In genomic region chr12:77477907-77478533, GRCh38 we compare ENCODE assay signal across 2 cellular contexts.
A peak's percentile ranks its signal among the peaks of the same experiment; 100 is the strongest.
TF ChIP-seq lines count a peak whose summit lies in the region.

No MANE protein-coding gene starts in this region.

TF ChIP-seq in GM23338, 12 proteins besides CTCF, POLR2A, EP300 and RAD21:
- TF ChIP-seq ZNF462 (CRISPR knock-in tag; IDR thresholded peaks at IDR 0.05) (peak; percentile 70), CREB1 (CRISPR knock-in tag; IDR thresholded peaks at IDR 0.05; ENCODE audit: low read depth) (no peak), NANOG (IDR thresholded peaks at IDR 0.05; ENCODE audit: borderline replicate concordance) (peak; percentile 49; the same call in 1 of the 2 replicates)

TF ChIP-seq in HepG2, 621 proteins besides CTCF, POLR2A, EP300 and RAD21:
- no peak for TF ChIP-seq ELF4 (CRISPR knock-in tag; IDR thresholded peaks at IDR 0.05; ENCODE audit: borderline replicate concordance)
- TF ChIP-seq ZNF569 (CRISPR knock-in tag; IDR thresholded peaks at IDR 0.05; ENCODE audit: borderline replicate concordance), result no peak
- TF ChIP-seq HDAC2 (CRISPR knock-in tag; IDR thresholded peaks at IDR 0.05), result no peak
- no peak for TF ChIP-seq ZNF350 (CRISPR knock-in tag; IDR thresholded peaks at IDR 0.05; ENCODE audit: borderline replicate concordance, low read depth)
- no peak for TF ChIP-seq ZNF687 (CRISPR knock-in tag; IDR thresholded peaks at IDR 0.05)
- no peak for TF ChIP-seq ZNF770 (CRISPR knock-in tag; IDR thresholded peaks at IDR 0.05)
- TF ChIP-seq ZBTB37 (CRISPR knock-in tag; IDR thresholded peaks at IDR 0.05), result no peak
- no peak for TF ChIP-seq MXD1 (CRISPR knock-in tag; IDR thresholded peaks at IDR 0.05)
- TF ChIP-seq ZNF501 (CRISPR knock-in tag; IDR thresholded peaks at IDR 0.05), result no peak
- no peak for TF ChIP-seq MYPOP (CRISPR knock-in tag; IDR thresholded peaks at IDR 0.05)
- no peak for TF ChIP-seq U2AF1 (optimal IDR thresholded peaks at IDR 0.05; ENCODE audit: low read depth, low read length)
- TF ChIP-seq ZNF558 (CRISPR knock-in tag; IDR thresholded peaks at IDR 0.05; ENCODE audit: borderline replicate concordance), result no peak
- no peak for TF ChIP-seq ZNF496 (CRISPR knock-in tag; IDR thresholded peaks at IDR 0.05; ENCODE audit: insufficient replicate concordance)
- TF ChIP-seq ZNF343 (CRISPR knock-in tag; IDR thresholded peaks at IDR 0.05), result no peak
- TF ChIP-seq ATM (IDR thresholded peaks at IDR 0.05; ENCODE audit: borderline replicate concordance), result no peak
- no peak for TF ChIP-seq UBTF (CRISPR knock-in tag; IDR thresholded peaks at IDR 0.05)
- TF ChIP-seq ZNF839 (CRISPR knock-in tag; IDR thresholded peaks at IDR 0.05; ENCODE audit: borderline replicate concordance), result no peak
- TF ChIP-seq THAP7 (CRISPR knock-in tag; IDR thresholded peaks at IDR 0.05), result no peak
TF ChIP-seq in HepG2: peak in this region for 0.
